In the genomic region with DNA sequence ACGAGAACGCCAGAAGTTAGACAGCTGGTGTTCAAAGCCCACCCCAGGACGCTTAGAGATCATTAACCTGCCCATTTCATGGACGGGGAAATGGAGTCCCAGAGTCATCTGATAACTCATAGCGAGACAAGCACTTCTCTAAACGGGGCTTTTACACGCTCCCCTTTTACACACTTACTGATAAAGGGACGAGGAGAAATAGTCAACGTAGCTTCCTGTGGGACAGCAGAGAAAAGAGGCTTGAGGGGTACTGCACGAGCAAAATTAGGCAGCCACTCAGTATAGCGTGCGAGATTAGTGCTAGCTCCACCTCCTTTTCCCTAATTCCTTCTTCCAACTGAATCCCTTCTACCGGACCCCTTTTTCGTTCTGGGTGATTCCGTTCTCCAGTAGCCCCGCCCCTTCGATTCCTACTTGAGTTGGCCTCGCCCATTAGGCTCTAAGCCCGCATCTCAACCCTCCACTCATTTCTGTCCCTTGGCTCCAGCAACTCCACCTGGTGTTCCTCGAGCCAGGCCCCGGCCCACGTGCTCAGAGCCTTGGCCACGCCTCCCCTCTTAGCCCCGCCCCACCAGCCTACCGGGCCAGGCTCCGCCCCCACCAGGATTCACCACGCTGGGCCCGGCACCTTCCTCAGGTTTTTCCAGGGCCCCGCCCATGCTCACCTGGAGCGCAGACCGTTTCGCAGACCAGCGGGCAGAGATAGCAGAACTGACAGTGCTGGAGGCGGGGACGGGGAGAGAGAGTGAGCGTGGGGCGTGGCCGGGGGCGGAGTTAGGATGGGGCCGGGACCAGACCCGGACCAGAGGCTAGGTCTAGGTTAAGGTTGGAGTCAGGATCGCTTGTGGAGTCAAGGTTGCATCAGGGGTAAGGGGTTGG, we compare ENCODE assay signal across 9 cellular contexts. TPM values are rescaled to one million over a fixed set of nuclear protein-coding genes. Genes with fewer than 3 reads are reported as not detected.
DNase-seq lines count a peak whose midpoint lies in the region; ATAC-seq and TF ChIP-seq lines count a peak whose summit lies in the region.
"Had no signal": no experiment of that assay in that cellular context is flagged by ENCODE, and none has a peak within 500 bp of the region (broad histone marks: within the 10 kb centered on the region; RNA-seq: fewer than 3 reads in every experiment).

No MANE protein-coding gene starts in this region.

- no peak for TF ChIP-seq CTCF in CD8-positive, alpha-beta T cell (IDR thresholded peaks at IDR 0.05)
- TF ChIP-seq CTCF in PC-3 (conservative IDR thresholded peaks at IDR 0.05; ENCODE audit: low read depth, low read length) (no peak), brain microvascular endothelial cell (IDR thresholded peaks at IDR 0.05; ENCODE audit: low read depth, low read length, missing control alignments) (no peak)

- no peaks in the 10 kb centered on the region for H4K20me1 ChIP-seq in PC-3 (ENCODE audit: low read length)

- ATAC-seq in CD8-positive, alpha-beta T cell: peak; percentile 40
- ATAC-seq in PC-3: peak; percentile 41
- ATAC-seq in GM21786 (IDR thresholded peaks at IDR 0.05; ENCODE audit: unreplicated experiment): no peak
- ATAC-seq in GM19467 (IDR thresholded peaks at IDR 0.05; ENCODE audit: unreplicated experiment): no peak

- H3K9me2 ChIP-seq in PC-3 (replicated peaks; ENCODE audit: low read length): no peaks in the 10 kb centered on the region

- H2AFZ ChIP-seq in PC-3 (ENCODE audit: low read length): no peak overlapping the region

- no TSS peak for BruUV-seq in PC-3 (replicated peaks; lab: Mats Ljungman, UMichigan)

- no peak overlapping the region for H3K27ac ChIP-seq in CD8-positive, alpha-beta T cell (ENCODE audit: low read depth, low read length)
- no peak overlapping the region for H3K27ac ChIP-seq in HUES48 (ENCODE audit: low read depth, low read length)
- peak overlapping the region; percentile 13; the same call in 1 of the 2 replicates for H3K27ac ChIP-seq in PC-3 (ENCODE audit: low read length)
- H3K27ac ChIP-seq in brain microvascular endothelial cell: no peak overlapping the region

- H3K36me3 ChIP-seq in CD8-positive, alpha-beta T cell (ENCODE audit: insufficient read depth, low read length): no peaks in the 10 kb centered on the region
- H3K36me3 ChIP-seq in HUES48 (ENCODE audit: control insufficient read depth, insufficient read depth, low read length) (no peaks in the 10 kb centered on the region; the same call in 1 of the 2 replicates), PC-3 (ENCODE audit: low read depth, low read length) (no peaks in the 10 kb centered on the region), brain microvascular endothelial cell (replicated peaks) (no peaks in the 10 kb centered on the region)

- H3K4me1 ChIP-seq in CD8-positive, alpha-beta T cell (ENCODE audit: insufficient read depth, low read length): peaks cover 37% of the 10 kb centered on the region
- H3K4me1 ChIP-seq in HUES48 (ENCODE audit: control insufficient read depth, insufficient read depth, low read length) (peaks cover 23% of the 10 kb centered on the region), PC-3 (ENCODE audit: insufficient read depth, low read length) (peaks cover 25% of the 10 kb centered on the region)

- peak in 2 of 7 experiments; percentile 32 to 45 for DNase-seq in CD8-positive, alpha-beta T cell
- DNase-seq in PC-3 (peak; percentile 95), brain microvascular endothelial cell (no peak), iris pigment epithelial cell (ENCODE audit: low read depth) (peak; percentile 41)
- peak in 5 of 6 experiments; percentile 12 to 45 (median 22) for DNase-seq in stimulated activated naive CD4-positive, alpha-beta T cell (lab: John Stamatoyannopoulos, UW)

- POLR2A ChIA-PET in CD8-positive, alpha-beta T cell (lab: Charles Lee): no interaction called here
- POLR2A ChIA-PET in PC-3 (lab: Charles Lee; ENCODE audit: unreplicated experiment): interaction anchor here (0.7 kb wide), 1 partner anchor 159 kb away, joined by 3 read pairs; no protein-coding TSS in a partner anchor

- H3K9me3 Mint-ChIP-seq in CD8-positive, alpha-beta T cell: no peaks in the 10 kb centered on the region

- peaks cover 27% of the 10 kb centered on the region for H3K4me1 Mint-ChIP-seq in CD8-positive, alpha-beta T cell (ENCODE audit: low read depth)

- no peaks in the 10 kb centered on the region for H3K36me3 Mint-ChIP-seq in CD8-positive, alpha-beta T cell

- H3K9me3 ChIP-seq in CD8-positive, alpha-beta T cell (ENCODE audit: low read length): no peaks in the 10 kb centered on the region
- no peaks in the 10 kb centered on the region for H3K9me3 ChIP-seq in HUES48 (ENCODE audit: control insufficient read depth, insufficient read depth, low read length)
- no peaks in the 10 kb centered on the region for H3K9me3 ChIP-seq in PC-3 (ENCODE audit: low read length)

- peak overlapping the region; percentile 78 for H3K4me3 Mint-ChIP-seq in CD8-positive, alpha-beta T cell

- H3K4me2 ChIP-seq in PC-3 (ENCODE audit: low read length): peak overlapping the region; percentile 91

- CTCF ChIA-PET in CD8-positive, alpha-beta T cell (lab: Charles Lee): interaction anchor here (0.9 to 1.6 kb wide), 2 partner anchors 54 to 158 kb away, joined by 3 to 9 read pairs; a partner anchor contains a TSS
- CTCF ChIA-PET in PC-3 (lab: Charles Lee): interaction anchor here (1.1 kb wide), 1 partner anchor 54 kb away, joined by 4 read pairs; no protein-coding TSS in a partner anchor

- H3K27ac Mint-ChIP-seq in CD8-positive, alpha-beta T cell: no peak overlapping the region

- in situ Hi-C loops in brain microvascular endothelial cell (cut with HindIII; ENCODE audit: low pct_ligation_motif_present, low sequenced_read_pairs): no loop called here

- H3K27me3 Mint-ChIP-seq in CD8-positive, alpha-beta T cell (ENCODE audit: low read depth): peaks cover 72% of the 10 kb centered on the region

- H3K4me3 ChIP-seq in CD8-positive, alpha-beta T cell (ENCODE audit: low read depth, low read length): no peak overlapping the region
- H3K4me3 ChIP-seq in HUES48 (ENCODE audit: low read depth, low read length): peak overlapping the region; percentile 95
- peak overlapping the region; percentile 71 for H3K4me3 ChIP-seq in PC-3 (ENCODE audit: low read length)
- H3K4me3 ChIP-seq in brain microvascular endothelial cell (ENCODE audit: low read depth, low read length): peak overlapping the region; percentile 78

- no peaks in the 10 kb centered on the region for H3F3A ChIP-seq in PC-3 (ENCODE audit: low read length, unreplicated experiment)

- H3K27me3 ChIP-seq in CD8-positive, alpha-beta T cell (ENCODE audit: insufficient read depth, low read length): peaks cover 28% of the 10 kb centered on the region
- H3K27me3 ChIP-seq in HUES48 (ENCODE audit: control insufficient read depth, insufficient read depth, low read length) (peaks cover 21% of the 10 kb centered on the region), PC-3 (ENCODE audit: low read length) (no peaks in the 10 kb centered on the region), brain microvascular endothelial cell (replicated peaks) (no peaks in the 10 kb centered on the region)

- H3K79me2 ChIP-seq in PC-3 (ENCODE audit: low read length): no peaks in the 10 kb centered on the region

- intact Hi-C loops in CD8-positive, alpha-beta T cell (cut with DNase I, micrococcal nuclease): no loop called here
- intact Hi-C loops in PC-3 (cut with micrococcal nuclease): no loop called here

- H3K9ac ChIP-seq in HUES48 (ENCODE audit: low read depth, low read length) (no peak overlapping the region), PC-3 (ENCODE audit: low read length) (peak overlapping the region; percentile 75; the same call in 1 of the 2 replicates)

RNA-seq across cellular contexts. Expression of a gene that starts 3.6 kb away (rescaled TPM):
- total RNA-seq in CD8-positive, alpha-beta T cell: not detected
- total RNA-seq in PC-3 (2014; rRNA removed): not detected in 2 replicates
- total RNA-seq: mononuclear cell had no signal

RNA-seq across cellular contexts. Expression of a gene that starts 6.0 kb away (rescaled TPM):
- not detected for total RNA-seq in CD8-positive, alpha-beta T cell
- 30.0 and 40.4 TPM in 2 replicates for total RNA-seq in PC-3 (2014; rRNA removed)

RNA-seq across cellular contexts. Expression of a gene that starts 32.2 kb away (rescaled TPM):
- total RNA-seq in CD8-positive, alpha-beta T cell: 1 to 10 TPM; 3.0 to 4.0 TPM
- total RNA-seq in PC-3 (2014; rRNA removed): 56.3 and 59.0 TPM in 2 replicates

RNA-seq across cellular contexts. Expression of a gene that starts 32.6 kb away (rescaled TPM):
- under 1 TPM; 0.60 to 0.81 TPM for total RNA-seq in CD8-positive, alpha-beta T cell
- total RNA-seq in PC-3 (2014; rRNA removed): 0.15 TPM in 1 of 2 replicates, not detected in the other

RNA-seq across cellular contexts. Expression of a gene that starts 37.4 kb away (rescaled TPM):
- total RNA-seq in CD8-positive, alpha-beta T cell: 1 to 10 TPM; 2.7 to 5.3 TPM
- total RNA-seq in PC-3 (2014; rRNA removed): 5.8 and 11.6 TPM in 2 replicates

Comparison
In these comparisons a context has a peak if more than half of its experiments do, and no peak if none do; other contexts are left out.
1. ATAC-seq: peak in CD8-positive, alpha-beta T cell (single experiment) and PC-3 (single experiment); none in GM21786 (single experiment) and GM19467 (single experiment).
2. RNA of a gene that starts 6.0 kb away (total RNA-seq): 30.0 to 40.4 TPM in PC-3; not detected in CD8-positive, alpha-beta T cell; every median in the first group is over 10 times any median in the second.
3. RNA of a gene that starts 32.2 kb away (total RNA-seq): 56.3 to 59.0 TPM in PC-3; 3.0 to 4.0 TPM in CD8-positive, alpha-beta T cell; every median in the first group is over 10 times any median in the second.